ENCODE assay signal across 1 cellular context in genomic region chr9:34992376-34992951, GRCh38.
TF ChIP-seq lines count a peak whose summit lies in the region.

No MANE protein-coding gene starts in this region.

TF ChIP-seq in HEK293, 187 proteins besides CTCF, POLR2A, EP300 and RAD21 (continued from another document):
- TF ChIP-seq PRDM10 (tag by site-specific recombination; IDR thresholded peaks at IDR 0.05) (peak; percentile 70), ZNF513 (tag by site-specific recombination; IDR thresholded peaks at IDR 0.05) (no peak), FEZF1 (tag by site-specific recombination; IDR thresholded peaks at IDR 0.05) (no peak), MYNN (tag by site-specific recombination; IDR thresholded peaks at IDR 0.05; ENCODE audit: borderline replicate concordance) (no peak), EGR2 (tag by site-specific recombination; IDR thresholded peaks at IDR 0.05; ENCODE audit: low read depth) (peak; percentile 19; the same call in 1 of the 2 replicates), ZNF121 (tag by site-specific recombination; IDR thresholded peaks at IDR 0.05) (no peak), ZNF10 (tag by site-specific recombination; IDR thresholded peaks at IDR 0.05) (no peak), SCRT2 (tag by site-specific recombination; IDR thresholded peaks at IDR 0.05) (peak; percentile 65), PRDM4 (tag by site-specific recombination; IDR thresholded peaks at IDR 0.05) (peak; percentile 44; the same call in 1 of the 2 replicates), ZNF837 (tag by site-specific recombination; IDR thresholded peaks at IDR 0.05) (no peak), OVOL3 (tag by site-specific recombination; IDR thresholded peaks at IDR 0.05) (no peak), ZNF398 (tag by site-specific recombination; IDR thresholded peaks at IDR 0.05) (peak; percentile 72), ZFHX2 (tag by site-specific recombination; conservative IDR thresholded peaks at IDR 0.05) (0 out of 2 replicates have a peak, but pooled peaks have one; percentile 25), PATZ1 (tag by site-specific recombination; IDR thresholded peaks at IDR 0.05) (peak; percentile 61; the same call in 1 of the 2 replicates), KLF17 (tag by site-specific recombination; IDR thresholded peaks at IDR 0.05) (0 out of 2 replicates have a peak, but pooled peaks have one; percentile 27), ZNF639 (tag by site-specific recombination; IDR thresholded peaks at IDR 0.05) (0 out of 2 replicates have a peak, but pooled peaks have one; percentile 20), ZEB2 (tag by site-specific recombination; IDR thresholded peaks at IDR 0.05) (no peak), ZNF184 (tag by site-specific recombination; IDR thresholded peaks at IDR 0.05) (0 out of 2 replicates have a peak, but pooled peaks have one; percentile 7), ZBTB21 (tag by site-specific recombination; IDR thresholded peaks at IDR 0.05) (no peak), ZBTB1 (tag by site-specific recombination; IDR thresholded peaks at IDR 0.05) (no peak), SP7 (tag by site-specific recombination; IDR thresholded peaks at IDR 0.05) (peak; percentile 50), ZBTB10 (tag by site-specific recombination; IDR thresholded peaks at IDR 0.05) (no peak), ZNF692 (tag by site-specific recombination; IDR thresholded peaks at IDR 0.05) (no peak), ZNF138 (tag by site-specific recombination; IDR thresholded peaks at IDR 0.05; ENCODE audit: borderline replicate concordance) (no peak), ZSCAN30 (tag by site-specific recombination; IDR thresholded peaks at IDR 0.05) (no peak), GLI2 (tag by site-specific recombination; IDR thresholded peaks at IDR 0.05; ENCODE audit: borderline replicate concordance, low read depth) (no peak)
